Comparison of ENCODE assay signal across 2 cellular contexts in the genomic region with DNA sequence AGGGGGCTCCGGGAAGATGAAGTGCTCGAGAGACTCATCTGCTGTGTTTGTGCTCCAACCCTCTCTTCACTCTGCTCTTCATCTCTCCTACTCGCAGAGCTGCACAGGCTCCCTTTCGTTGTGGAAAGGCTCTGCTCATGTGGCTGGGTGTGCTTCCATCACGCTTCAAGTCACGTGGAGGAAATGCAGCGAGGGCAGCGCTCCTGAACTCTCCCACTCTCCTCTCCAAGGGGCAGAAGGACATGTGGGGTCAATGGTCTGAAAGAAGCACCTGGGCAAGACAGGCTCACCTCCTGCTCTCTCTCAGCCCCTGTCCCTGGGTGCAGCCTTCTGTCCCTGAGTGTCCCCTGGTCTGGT.
A peak's percentile ranks its signal among the peaks of the same experiment; 100 is the strongest.
TF ChIP-seq lines count a peak whose summit lies in the region.

No MANE protein-coding gene starts in this region.

TF ChIP-seq in IMR-90, 13 proteins besides CTCF, POLR2A, EP300 and RAD21:
- TF ChIP-seq MAFK (IDR thresholded peaks at IDR 0.05; ENCODE audit: low read depth, low read length) = no peak
- TF ChIP-seq MXI1 (IDR thresholded peaks at IDR 0.05; ENCODE audit: borderline replicate concordance, low read depth, low read length) = no peak
- no peak for TF ChIP-seq RCOR1 (IDR thresholded peaks at IDR 0.05; ENCODE audit: insufficient replicate concordance, low read length)
- no peak for TF ChIP-seq RFX5 (IDR thresholded peaks at IDR 0.05; ENCODE audit: low read depth, low read length)
- no peak for TF ChIP-seq CHD1 (IDR thresholded peaks at IDR 0.05; ENCODE audit: low read depth, low read length)
- TF ChIP-seq, protein P1, sequence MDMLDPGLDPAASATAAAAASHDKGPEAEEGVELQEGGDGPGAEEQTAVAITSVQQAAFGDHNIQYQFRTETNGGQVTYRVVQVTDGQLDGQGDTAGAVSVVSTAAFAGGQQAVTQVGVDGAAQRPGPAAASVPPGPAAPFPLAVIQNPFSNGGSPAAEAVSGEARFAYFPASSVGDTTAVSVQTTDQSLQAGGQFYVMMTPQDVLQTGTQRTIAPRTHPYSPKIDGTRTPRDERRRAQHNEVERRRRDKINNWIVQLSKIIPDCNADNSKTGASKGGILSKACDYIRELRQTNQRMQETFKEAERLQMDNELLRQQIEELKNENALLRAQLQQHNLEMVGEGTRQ (IDR thresholded peaks at IDR 0.05; ENCODE audit: low read depth, low read length) = no peak
- TF ChIP-seq CEBPB (IDR thresholded peaks at IDR 0.05; ENCODE audit: low read depth, low read length) = no peak
- TF ChIP-seq MAZ (IDR thresholded peaks at IDR 0.05; ENCODE audit: borderline replicate concordance, low read depth, low read length) = no peak
- no peak for TF ChIP-seq ELK1 (IDR thresholded peaks at IDR 0.05; ENCODE audit: borderline replicate concordance, low read depth, low read length)
- TF ChIP-seq BHLHE40 (IDR thresholded peaks at IDR 0.05; ENCODE audit: low read depth, low read length) = no peak
- no peak for TF ChIP-seq SMC3 (IDR thresholded peaks at IDR 0.05; ENCODE audit: low read depth, low read length)
- no peak for TF ChIP-seq FOS (IDR thresholded peaks at IDR 0.05; ENCODE audit: low read depth, low read length)
- no peak for TF ChIP-seq NFE2L2 (IDR thresholded peaks at IDR 0.05; ENCODE audit: low read depth, low read length)

TF ChIP-seq in K562, 482 proteins besides CTCF, POLR2A, EP300 and RAD21 (continues in another document):
- TF ChIP-seq, protein P2, sequence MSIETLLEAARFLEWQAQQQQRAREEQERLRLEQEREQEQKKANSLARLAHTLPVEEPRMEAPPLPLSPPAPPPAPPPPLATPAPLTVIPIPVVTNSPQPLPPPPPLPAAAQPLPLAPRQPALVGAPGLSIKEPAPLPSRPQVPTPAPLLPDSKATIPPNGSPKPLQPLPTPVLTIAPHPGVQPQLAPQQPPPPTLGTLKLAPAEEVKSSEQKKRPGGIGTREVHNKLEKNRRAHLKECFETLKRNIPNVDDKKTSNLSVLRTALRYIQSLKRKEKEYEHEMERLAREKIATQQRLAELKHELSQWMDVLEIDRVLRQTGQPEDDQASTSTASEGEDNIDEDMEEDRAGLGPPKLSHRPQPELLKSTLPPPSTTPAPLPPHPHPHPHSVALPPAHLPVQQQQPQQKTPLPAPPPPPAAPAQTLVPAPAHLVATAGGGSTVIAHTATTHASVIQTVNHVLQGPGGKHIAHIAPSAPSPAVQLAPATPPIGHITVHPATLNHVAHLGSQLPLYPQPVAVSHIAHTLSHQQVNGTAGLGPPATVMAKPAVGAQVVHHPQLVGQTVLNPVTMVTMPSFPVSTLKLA (conservative IDR thresholded peaks at IDR 0.05) = peak in 1 of 2 experiments; percentile 10; a peak in 1 of 4 replicates
- no peak for TF ChIP-seq LEF1 (IDR thresholded peaks at IDR 0.05)
- TF ChIP-seq TOE1 (IDR thresholded peaks at IDR 0.05; ENCODE audit: borderline replicate concordance) = no peak
- TF ChIP-seq TOE1 (CRISPR knock-in tag; IDR thresholded peaks at IDR 0.05; ENCODE audit: borderline replicate concordance, low read depth) = no peak
- TF ChIP-seq, protein P3, sequence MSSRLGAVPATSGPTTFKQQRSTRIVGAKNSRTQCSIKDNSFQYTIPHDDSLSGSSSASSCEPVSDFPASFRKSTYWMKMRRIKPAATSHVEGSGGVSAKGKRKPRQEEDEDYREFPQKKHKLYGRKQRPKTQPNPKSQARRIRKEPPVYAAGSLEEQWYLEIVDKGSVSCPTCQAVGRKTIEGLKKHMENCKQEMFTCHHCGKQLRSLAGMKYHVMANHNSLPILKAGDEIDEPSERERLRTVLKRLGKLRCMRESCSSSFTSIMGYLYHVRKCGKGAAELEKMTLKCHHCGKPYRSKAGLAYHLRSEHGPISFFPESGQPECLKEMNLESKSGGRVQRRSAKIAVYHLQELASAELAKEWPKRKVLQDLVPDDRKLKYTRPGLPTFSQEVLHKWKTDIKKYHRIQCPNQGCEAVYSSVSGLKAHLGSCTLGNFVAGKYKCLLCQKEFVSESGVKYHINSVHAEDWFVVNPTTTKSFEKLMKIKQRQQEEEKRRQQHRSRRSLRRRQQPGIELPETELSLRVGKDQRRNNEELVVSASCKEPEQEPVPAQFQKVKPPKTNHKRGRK (tag; IDR thresholded peaks at IDR 0.05) = no peak
- peak; percentile 97 for TF ChIP-seq WHSC1 (IDR thresholded peaks at IDR 0.05; ENCODE audit: low read length)
- peak; percentile 48; the same call in 1 of the 2 replicates for TF ChIP-seq CXXC5 (CRISPR knock-in tag; IDR thresholded peaks at IDR 0.05)
- TF ChIP-seq NCOA2 (IDR thresholded peaks at IDR 0.05; ENCODE audit: partially characterized antibody in 2 of 2) = no peak
- no peak for TF ChIP-seq DIDO1 (tag; IDR thresholded peaks at IDR 0.05; ENCODE audit: low read depth)
- no peak for TF ChIP-seq TCFL5 (CRISPR knock-in tag; conservative IDR thresholded peaks at IDR 0.05)
- no peak for TF ChIP-seq CAMTA2 (CRISPR knock-in tag; conservative IDR thresholded peaks at IDR 0.05)
- TF ChIP-seq PHF8 (IDR thresholded peaks at IDR 0.05; ENCODE audit: borderline replicate concordance, low read length) = no peak
- no peak for TF ChIP-seq KLF16 (IDR thresholded peaks at IDR 0.05)
- peak; percentile 55; the same call in 1 of the 2 replicates for TF ChIP-seq RAD51 (IDR thresholded peaks at IDR 0.05; ENCODE audit: borderline replicate concordance, low read depth)
- no peak for TF ChIP-seq CCAR2 (IDR thresholded peaks at IDR 0.05; ENCODE audit: low read depth, low read length)
- TF ChIP-seq ZNF740 (CRISPR knock-in tag; IDR thresholded peaks at IDR 0.05) = no peak
- no peak for TF ChIP-seq ZNF740 (tag; IDR thresholded peaks at IDR 0.05)
- TF ChIP-seq, protein P4, sequence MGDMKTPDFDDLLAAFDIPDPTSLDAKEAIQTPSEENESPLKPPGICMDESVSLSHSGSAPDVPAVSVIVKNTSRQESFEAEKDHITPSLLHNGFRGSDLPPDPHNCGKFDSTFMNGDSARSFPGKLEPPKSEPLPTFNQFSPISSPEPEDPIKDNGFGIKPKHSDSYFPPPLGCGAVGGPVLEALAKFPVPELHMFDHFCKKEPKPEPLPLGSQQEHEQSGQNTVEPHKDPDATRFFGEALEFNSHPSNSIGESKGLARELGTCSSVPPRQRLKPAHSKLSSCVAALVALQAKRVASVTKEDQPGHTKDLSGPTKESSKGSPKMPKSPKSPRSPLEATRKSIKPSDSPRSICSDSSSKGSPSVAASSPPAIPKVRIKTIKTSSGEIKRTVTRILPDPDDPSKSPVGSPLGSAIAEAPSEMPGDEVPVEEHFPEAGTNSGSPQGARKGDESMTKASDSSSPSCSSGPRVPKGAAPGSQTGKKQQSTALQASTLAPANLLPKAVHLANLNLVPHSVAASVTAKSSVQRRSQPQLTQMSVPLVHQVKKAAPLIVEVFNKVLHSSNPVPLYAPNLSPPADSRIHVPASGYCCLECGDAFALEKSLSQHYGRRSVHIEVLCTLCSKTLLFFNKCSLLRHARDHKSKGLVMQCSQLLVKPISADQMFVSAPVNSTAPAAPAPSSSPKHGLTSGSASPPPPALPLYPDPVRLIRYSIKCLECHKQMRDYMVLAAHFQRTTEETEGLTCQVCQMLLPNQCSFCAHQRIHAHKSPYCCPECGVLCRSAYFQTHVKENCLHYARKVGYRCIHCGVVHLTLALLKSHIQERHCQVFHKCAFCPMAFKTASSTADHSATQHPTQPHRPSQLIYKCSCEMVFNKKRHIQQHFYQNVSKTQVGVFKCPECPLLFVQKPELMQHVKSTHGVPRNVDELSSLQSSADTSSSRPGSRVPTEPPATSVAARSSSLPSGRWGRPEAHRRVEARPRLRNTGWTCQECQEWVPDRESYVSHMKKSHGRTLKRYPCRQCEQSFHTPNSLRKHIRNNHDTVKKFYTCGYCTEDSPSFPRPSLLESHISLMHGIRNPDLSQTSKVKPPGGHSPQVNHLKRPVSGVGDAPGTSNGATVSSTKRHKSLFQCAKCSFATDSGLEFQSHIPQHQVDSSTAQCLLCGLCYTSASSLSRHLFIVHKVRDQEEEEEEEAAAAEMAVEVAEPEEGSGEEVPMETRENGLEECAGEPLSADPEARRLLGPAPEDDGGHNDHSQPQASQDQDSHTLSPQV (IDR thresholded peaks at IDR 0.05) = 0 out of 2 replicates have a peak, but pooled peaks have one; percentile 61
- 0 out of 2 replicates have a peak, but pooled peaks have one; percentile 55 for TF ChIP-seq ZNF395 (CRISPR knock-in tag; IDR thresholded peaks at IDR 0.05)
- TF ChIP-seq SMAD4 (CRISPR knock-in tag; conservative IDR thresholded peaks at IDR 0.05) = no peak
- no peak for TF ChIP-seq EP400 (IDR thresholded peaks at IDR 0.05)
- TF ChIP-seq NR2C1 (IDR thresholded peaks at IDR 0.05) = no peak
- TF ChIP-seq NR2C1 (tag; IDR thresholded peaks at IDR 0.05) = 0 out of 2 replicates have a peak, but pooled peaks have one; percentile 22
- TF ChIP-seq THRB (CRISPR knock-in tag; conservative IDR thresholded peaks at IDR 0.05) = no peak
- no peak for TF ChIP-seq CTCFL (IDR thresholded peaks at IDR 0.05; ENCODE audit: borderline replicate concordance, insufficient read depth, low read depth, low read length, poor library complexity, severe bottlenecking)
- peak; percentile 34; the same call in 1 of the 2 replicates for TF ChIP-seq RBFOX2 (IDR thresholded peaks at IDR 0.05; ENCODE audit: low read depth, low read length)
- no peak for TF ChIP-seq TRIM25 (IDR thresholded peaks at IDR 0.05; ENCODE audit: borderline replicate concordance)
- TF ChIP-seq CHD4 (IDR thresholded peaks at IDR 0.05; ENCODE audit: insufficient read depth, insufficient replicate concordance, low read depth, low read length, poor library complexity, severe bottlenecking) = no peak
- peak; percentile 85 for TF ChIP-seq L3MBTL2 (IDR thresholded peaks at IDR 0.05)
- TF ChIP-seq OTX1 (CRISPR knock-in tag; IDR thresholded peaks at IDR 0.05) = no peak
- TF ChIP-seq BHLHE40 (IDR thresholded peaks at IDR 0.05; ENCODE audit: low read length) = peak; percentile 73
- TF ChIP-seq, protein P5, sequence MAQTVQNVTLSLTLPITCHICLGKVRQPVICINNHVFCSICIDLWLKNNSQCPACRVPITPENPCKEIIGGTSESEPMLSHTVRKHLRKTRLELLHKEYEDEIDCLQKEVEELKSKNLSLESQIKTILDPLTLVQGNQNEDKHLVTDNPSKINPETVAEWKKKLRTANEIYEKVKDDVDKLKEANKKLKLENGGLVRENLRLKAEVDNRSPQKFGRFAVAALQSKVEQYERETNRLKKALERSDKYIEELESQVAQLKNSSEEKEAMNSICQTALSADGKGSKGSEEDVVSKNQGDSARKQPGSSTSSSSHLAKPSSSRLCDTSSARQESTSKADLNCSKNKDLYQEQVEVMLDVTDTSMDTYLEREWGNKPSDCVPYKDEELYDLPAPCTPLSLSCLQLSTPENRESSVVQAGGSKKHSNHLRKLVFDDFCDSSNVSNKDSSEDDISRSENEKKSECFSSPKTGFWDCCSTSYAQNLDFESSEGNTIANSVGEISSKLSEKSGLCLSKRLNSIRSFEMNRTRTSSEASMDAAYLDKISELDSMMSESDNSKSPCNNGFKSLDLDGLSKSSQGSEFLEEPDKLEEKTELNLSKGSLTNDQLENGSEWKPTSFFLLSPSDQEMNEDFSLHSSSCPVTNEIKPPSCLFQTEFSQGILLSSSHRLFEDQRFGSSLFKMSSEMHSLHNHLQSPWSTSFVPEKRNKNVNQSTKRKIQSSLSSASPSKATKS (CRISPR knock-in tag; IDR thresholded peaks at IDR 0.05) = no peak
- TF ChIP-seq POLR2AphosphoS5 (IDR thresholded peaks at IDR 0.05; ENCODE audit: control insufficient read depth, insufficient read depth, low read depth, low read length) = no peak
- no peak for TF ChIP-seq GATA2 (CRISPR knock-in tag; IDR thresholded peaks at IDR 0.05)
